8 cellular contexts compared by ENCODE assay signal in the genomic region with DNA sequence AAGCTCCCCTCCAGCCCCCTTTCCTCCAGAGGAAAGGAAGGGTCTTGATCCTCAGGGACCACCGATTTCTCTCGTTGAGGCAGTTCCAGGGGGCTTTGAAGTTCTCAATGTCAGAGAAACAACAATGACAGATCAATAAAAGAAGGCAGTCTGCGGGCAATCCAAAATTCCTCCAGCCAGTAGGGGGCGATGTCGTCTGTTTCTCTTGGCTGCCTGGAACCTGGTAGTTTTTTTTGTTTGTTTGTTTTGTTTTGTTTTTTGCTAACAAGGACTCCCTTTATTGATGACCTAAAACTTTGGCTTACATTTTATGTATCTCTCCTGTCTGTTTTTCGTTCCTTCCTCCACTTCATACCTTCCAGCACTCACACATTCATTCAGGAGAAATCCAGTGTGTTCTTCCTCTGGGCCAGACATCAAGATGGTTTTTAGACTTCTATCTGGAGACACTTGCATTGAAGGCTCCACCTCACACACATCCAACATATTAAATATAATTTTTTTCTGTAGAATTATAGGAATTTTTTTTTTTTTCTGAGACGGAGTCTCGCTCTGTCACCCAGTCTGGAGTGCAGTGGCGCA.
DNase-seq lines count a peak whose midpoint lies in the region; ATAC-seq and TF ChIP-seq lines count a peak whose summit lies in the region.

No MANE protein-coding gene starts in this region.

- POLR2A ChIA-PET in RWPE1 (lab: Yijun Ruan, JAX; ENCODE audit: low non-redundant PET), result no interaction called here

- H3K27ac Mint-ChIP-seq in activated naive CD4-positive, alpha-beta T cell treated with anti-CD3 and anti-CD28 coated beads for 36 hours, result no peak overlapping the region

- no peaks in the 10 kb centered on the region for H3K9me3 Mint-ChIP-seq in activated naive CD4-positive, alpha-beta T cell treated with anti-CD3 and anti-CD28 coated beads for 36 hours

- DNase-seq in GM19240 (ENCODE audit: insufficient read length, low spot score), result peak; percentile 31
- peak; percentile 32 for DNase-seq in RWPE1 (ENCODE audit: low spot score)
- peak; percentile 88 for DNase-seq in activated naive CD4-positive, alpha-beta T cell treated with anti-CD3 and anti-CD28 coated beads for 36 hours
- peak; percentile 23 for DNase-seq in iris pigment epithelial cell (ENCODE audit: low read depth)
- peak; percentile 55 to 73 (median 65) for DNase-seq in stimulated activated CD4-positive, alpha-beta T cell treated with anti-CD3 and anti-CD28 coated beads, TNF-alpha, amount 100 ng/mL, for 4 hours (ENCODE audit: low read depth in 3 of 3)
- no peak for DNase-seq in foreskin melanocyte

- no peak overlapping the region for H3K27ac ChIP-seq in RWPE1

- no peak for ATAC-seq in HG02798 (IDR thresholded peaks at IDR 0.05; ENCODE audit: poor library complexity, unreplicated experiment)
- no peak for ATAC-seq in GM19324 (IDR thresholded peaks at IDR 0.05; ENCODE audit: low FRiP score, unreplicated experiment)

- intact Hi-C loops in activated naive CD4-positive, alpha-beta T cell treated with anti-CD3 and anti-CD28 coated beads for 36 hours (cut with micrococcal nuclease), result loop anchor here (2.0 to 5.0 kb wide), 3 partner anchors 206 to 733 kb away; no protein-coding TSS in a partner anchor

- H3K4me1 Mint-ChIP-seq in activated naive CD4-positive, alpha-beta T cell treated with anti-CD3 and anti-CD28 coated beads for 36 hours (ENCODE audit: low read depth), result peaks cover 21% of the 10 kb centered on the region

- CTCF ChIA-PET in RWPE1 (lab: Yijun Ruan, JAX), result interaction anchor here (0.5 to 0.7 kb wide), 4 partner anchors 12 to 1457 kb away, joined by 3 to 5 read pairs (median 4); no protein-coding TSS in a partner anchor
- CTCF ChIA-PET in activated naive CD4-positive, alpha-beta T cell treated with anti-CD3 and anti-CD28 coated beads for 36 hours (lab: Charles Lee), result interaction anchor here (0.6 to 1.8 kb wide), 14 partner anchors 8 to 936 kb away, joined by 3 to 7 read pairs (median 3); no protein-coding TSS in a partner anchor

- no peaks in the 10 kb centered on the region for H3K36me3 Mint-ChIP-seq in activated naive CD4-positive, alpha-beta T cell treated with anti-CD3 and anti-CD28 coated beads for 36 hours (ENCODE audit: low read depth)

- H3K27me3 Mint-ChIP-seq in activated naive CD4-positive, alpha-beta T cell treated with anti-CD3 and anti-CD28 coated beads for 36 hours (ENCODE audit: low read depth), result no peaks in the 10 kb centered on the region

- H3K4me3 Mint-ChIP-seq in activated naive CD4-positive, alpha-beta T cell treated with anti-CD3 and anti-CD28 coated beads for 36 hours, result no peak overlapping the region

- peak; percentile 74 for TF ChIP-seq CTCF in RWPE1 (conservative IDR thresholded peaks at IDR 0.05; ENCODE audit: low read depth)
